20 cellular contexts compared by ENCODE assay signal in genomic region chr2:206231669-206232286, GRCh38.
"Had no signal": no experiment of that assay in that cellular context is flagged by ENCODE, and none has a peak within 500 bp of the region (broad histone marks: within the 10 kb centered on the region; RNA-seq: fewer than 3 reads in every experiment).

No MANE protein-coding gene starts in this region.

- H3K4me3 Mint-ChIP-seq: activated CD4-positive, alpha-beta memory T cell treated with anti-CD3 and anti-CD28 coated beads for 36 hours; activated naive CD4-positive, alpha-beta T cell treated with anti-CD3 and anti-CD28 coated beads for 36 hours; dendritic cell treated with granulocyte-macrophage colony-stimulating factor and Interleukin-4, amounts not matched to agents 40 ng/mL and 50 ng/mL, for 4 days; nephron progenitor cell; stimulated activated naive B cell treated with anti-CD40 and anti-IgM and Interleukin-4, amounts not matched to agents 10 μg/mL and 1 μg/mL and 100 μg/mL, for 72 hours had no signal

- H3K9me3 ChIP-seq: sigmoid colon, testis, vagina had no signal

- H3K27ac ChIP-seq: heart left ventricle, sigmoid colon, testis, vagina had no signal

- H3K4me1 ChIP-seq: heart left ventricle, sigmoid colon, testis, vagina had no signal

- H3K36me3 ChIP-seq: heart left ventricle, sigmoid colon, vagina had no signal

- H3K4me3 ChIP-seq: heart left ventricle, sigmoid colon, smooth muscle cell, testis, vagina had no signal

- H3K27ac Mint-ChIP-seq: activated CD4-positive, alpha-beta memory T cell treated with anti-CD3 and anti-CD28 coated beads for 36 hours; activated naive CD4-positive, alpha-beta T cell treated with anti-CD3 and anti-CD28 coated beads for 36 hours; activated naive CD8-positive, alpha-beta T cell treated with anti-CD3 and anti-CD28 coated beads, Interleukin-2, amount 10 ng/mL, durations not matched to agents 7 days and 5 days; activated T-cell treated with anti-CD3 and anti-CD28 coated beads, Interleukin-2, amount 50 U/mL, for 72 hours; dendritic cell treated with granulocyte-macrophage colony-stimulating factor and Interleukin-4, amounts not matched to agents 40 ng/mL and 50 ng/mL, for 4 days; stimulated activated naive B cell treated with anti-CD40 and anti-IgM and Interleukin-4, amounts not matched to agents 10 μg/mL and 1 μg/mL and 100 μg/mL, for 72 hours had no signal

- H3K9me3 Mint-ChIP-seq: activated CD4-positive, alpha-beta memory T cell treated with anti-CD3 and anti-CD28 coated beads for 36 hours; activated naive CD8-positive, alpha-beta T cell treated with anti-CD3 and anti-CD28 coated beads, Interleukin-2, amount 10 ng/mL, durations not matched to agents 7 days and 5 days; dendritic cell treated with granulocyte-macrophage colony-stimulating factor and Interleukin-4, amounts not matched to agents 40 ng/mL and 50 ng/mL, for 4 days had no signal

- ATAC-seq: stimulated activated naive B cell treated with anti-CD40 and anti-IgM and Interleukin-4, amounts not matched to agents 10 μg/mL and 1 μg/mL and 100 μg/mL, for 72 hours had no signal

- H3K36me3 Mint-ChIP-seq: activated naive CD8-positive, alpha-beta T cell treated with anti-CD3 and anti-CD28 coated beads, Interleukin-2, amount 10 ng/mL, durations not matched to agents 7 days and 5 days had no signal

- DNase-seq: activated CD4-positive, alpha-beta T cell treated with anti-CD3 and anti-CD28 coated beads for 48 hours; activated effector memory CD4-positive, alpha-beta T cell treated with Interleukin-2 at 50 U/mL for 16 hours; activated naive CD8-positive, alpha-beta T cell treated with anti-CD3 and anti-CD28 coated beads, Interleukin-2, amount 10 ng/mL, durations not matched to agents 7 days and 5 days; activated T-cell treated with anti-CD3 and anti-CD28 coated beads, Interleukin-2, amount 50 U/mL, for 72 hours; amniotic stem cell; effector CD4-positive, alpha-beta T cell; heart left ventricle; nephron progenitor cell; retina; sigmoid colon; stimulated activated CD4-positive, alpha-beta T cell treated with anti-CD3 and anti-CD28 coated beads, Interleukin-2, amount 100 ng/mL, for 48 hours; stimulated activated CD8-positive, alpha-beta memory T cell treated with anti-CD3 and anti-CD28 coated beads, Interleukin-4, amount 100 ng/mL, for 48 hours; stimulated activated naive B cell treated with anti-CD40 and anti-IgM and Interleukin-4, amounts not matched to agents 10 μg/mL and 1 μg/mL and 100 μg/mL, for 72 hours; testis; trophoblast cell had no signal
